In genomic region chr3:113844622-113845222, GRCh38 we compare ENCODE assay signal across 9 cellular contexts. TPM values are rescaled to one million over a fixed set of nuclear protein-coding genes. Genes with fewer than 3 reads are reported as not detected.
DNase-seq lines count a peak whose midpoint lies in the region; ATAC-seq and TF ChIP-seq lines count a peak whose summit lies in the region.
"Had no signal": no experiment of that assay in that cellular context is flagged by ENCODE, and none has a peak within 500 bp of the region (broad histone marks: within the 10 kb centered on the region; RNA-seq: fewer than 3 reads in every experiment).

No MANE protein-coding gene starts in this region.

- H3K27me3 ChIP-seq in body of pancreas, result no peaks in the 10 kb centered on the region
- no peaks in the 10 kb centered on the region for H3K27me3 ChIP-seq in right lobe of liver

- intact Hi-C loops in body of pancreas (cut with DNase I) (loop anchor here (5.0 kb wide), 1 partner anchor 68 kb away; no protein-coding TSS in a partner anchor), right lobe of liver (cut with DNase I) (no loop called here)

- H3K9me3 ChIP-seq in body of pancreas, result no peaks in the 10 kb centered on the region
- H3K9me3 ChIP-seq in right lobe of liver, result no peaks in the 10 kb centered on the region

- H3K4me1 ChIP-seq in body of pancreas, result no peaks in the 10 kb centered on the region
- peaks cover 0 to 15% (median 5%) of the 10 kb centered on the region in 4 donors for H3K4me1 ChIP-seq in right lobe of liver

- ATAC-seq in body of pancreas (peak; percentile 71), right lobe of liver (peak; percentile 89 to 93 (median 92)), GM21423 (IDR thresholded peaks at IDR 0.05; ENCODE audit: unreplicated experiment) (no peak)

- H3K36me3 ChIP-seq in body of pancreas (replicated peaks in 1 of 2; ENCODE audit: insufficient read depth in 1 of 2, low read depth in 2 of 2) (no peaks in the 10 kb centered on the region), right lobe of liver (no peaks in the 10 kb centered on the region)

- WGBS in body of pancreas, 2 donors, result 21 to 30% methylated on average over 4 of the region's 4 CpGs
- WGBS in right lobe of liver (ENCODE audit: insufficient coverage, low coverage, low lambda C conversion rate, missing lambda C conversion rate), result 22% methylated on average over 4 of the region's 4 CpGs

- TF ChIP-seq POLR2A in body of pancreas (IDR thresholded peaks at IDR 0.05) (no peak), right lobe of liver (IDR thresholded peaks at IDR 0.05) (no peak)

- DNase-seq in AG09319 (ENCODE audit: extremely low read depth, low read depth), result no peak
- DNase-seq in GM13976 (ENCODE audit: low spot score), result peak; percentile 47
- peak; percentile 66 for DNase-seq in NCI-H2107 (lab: John Stamatoyannopoulos, UW)
- DNase-seq in body of pancreas, result no peak
- DNase-seq in right lobe of liver, result no peak
- DNase-seq in activated effector memory CD4-positive, alpha-beta T cell treated with Interleukin-2 at 50 U/mL for 16 hours, result no peak
- DNase-seq in activated naive CD4-positive, alpha-beta T cell (lab: John Stamatoyannopoulos, UW), result no peak

- H3K27ac ChIP-seq in body of pancreas, result no peak overlapping the region
- no peak overlapping the region for H3K27ac ChIP-seq in right lobe of liver
- H3K27ac ChIP-seq: epithelial cell of prostate had no signal

- TF ChIP-seq CTCF in AG09319 (IDR thresholded peaks at IDR 0.05; ENCODE audit: low read depth, low read length) (peak; percentile 62), GM13976 (IDR thresholded peaks at IDR 0.05; ENCODE audit: borderline replicate concordance, control extremely low read depth, extremely low read depth, insufficient read depth, missing control alignments) (peak; percentile 26), body of pancreas (IDR thresholded peaks at IDR 0.05) (peak; percentile 32 to 82 (median 71)), right lobe of liver (IDR thresholded peaks at IDR 0.05) (peak; percentile 65 to 81 (median 74))

- H3K4me3 ChIP-seq in body of pancreas (no peak overlapping the region), right lobe of liver (no peak overlapping the region)

- in situ Hi-C loops in GM13976 (cut with MboI; ENCODE audit: low sequenced_read_pairs, unreplicated experiment), result loop anchor here (10.0 kb wide), 1 partner anchor 70 kb away; no protein-coding TSS in a partner anchor

RNA-seq across cellular contexts. Expression of gene GRAMD1C, which starts 6.1 kb away (rescaled TPM):
- total RNA-seq in body of pancreas, result 10 to 100 TPM; 18.5 to 27.0 TPM
- total RNA-seq in right lobe of liver, result 10 to 100 TPM in 4 of 6 experiments, 1 to 10 TPM in 2; 7.6 to 16.9 (median 11.1) TPM

Comparison
In these comparisons a context has a peak if more than half of its experiments do, and no peak if none do; other contexts are left out.
1. DNase-seq: peak in GM13976 (single experiment) and NCI-H2107 (single experiment); none in AG09319 (single experiment), body of pancreas (0 of 4), right lobe of liver (0 of 3), activated effector memory CD4-positive, alpha-beta T cell treated with Interleukin-2 at 50 U/mL for 16 hours (single experiment) and activated naive CD4-positive, alpha-beta T cell (0 of 4).
2. Peak in every context shown above with its lines, with median percentiles within 50 percentile points of each other: CTCF ChIP-seq.